ENCODE assay signal across 19 cellular contexts in the genomic region with DNA sequence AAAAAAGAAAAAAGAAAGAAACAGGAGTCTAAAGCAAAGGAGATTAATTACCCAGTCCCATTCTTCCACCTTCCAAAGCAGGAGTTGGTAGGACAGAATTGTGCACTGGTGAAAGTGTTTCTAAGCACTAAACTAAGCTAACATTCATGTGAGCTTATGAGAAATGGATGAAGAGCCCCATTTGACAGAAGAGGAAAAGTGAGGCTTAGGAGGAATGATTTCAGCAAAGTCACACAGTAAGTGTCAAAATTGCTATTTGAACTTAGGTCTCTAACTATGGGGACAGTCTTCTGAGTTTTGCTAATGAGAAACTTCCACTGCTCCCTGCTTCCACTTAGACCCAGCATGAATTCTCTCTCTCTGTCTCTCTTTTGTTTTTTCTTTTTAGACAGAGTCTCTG. TPM values are rescaled to one million over a fixed set of nuclear protein-coding genes. Genes with fewer than 3 reads are reported as not detected.
A peak's percentile ranks its signal among the peaks of the same experiment; 100 is the strongest.
DNase-seq lines count a peak whose midpoint lies in the region; ATAC-seq lines count a peak whose summit lies in the region.
"Had no signal": no experiment of that assay in that cellular context is flagged by ENCODE, and none has a peak within 500 bp of the region (broad histone marks: within the 10 kb centered on the region; RNA-seq: fewer than 3 reads in every experiment).

No MANE protein-coding gene starts in this region.

- peaks cover 72% of the 10 kb centered on the region for H3K4me1 ChIP-seq in CD4-positive, CD25-positive, alpha-beta regulatory T cell (ENCODE audit: control insufficient read depth, insufficient read depth, low read length, poor library complexity, severe bottlenecking)
- peaks cover 83% of the 10 kb centered on the region for H3K4me1 ChIP-seq in CD4-positive, alpha-beta memory T cell (ENCODE audit: insufficient read depth, low read length)

- peaks cover 0 to 2% (median 0%) of the 10 kb centered on the region in 7 donors for H3K9me3 Mint-ChIP-seq in CD4-positive, CD25-positive, alpha-beta regulatory T cell
- peaks cover 0 to 4% (median 0%) of the 10 kb centered on the region in 8 donors for H3K9me3 Mint-ChIP-seq in CD4-positive, alpha-beta memory T cell
- no peaks in the 10 kb centered on the region for H3K9me3 Mint-ChIP-seq in activated naive CD8-positive, alpha-beta T cell (ENCODE audit: low read depth)
- H3K9me3 Mint-ChIP-seq: nephron, type B pancreatic cell had no signal

- no peaks in the 10 kb centered on the region for H3K27me3 Mint-ChIP-seq in CD4-positive, CD25-positive, alpha-beta regulatory T cell
- no peaks in the 10 kb centered on the region for H3K27me3 Mint-ChIP-seq in CD4-positive, alpha-beta memory T cell
- no peaks in the 10 kb centered on the region for H3K27me3 Mint-ChIP-seq in activated naive CD8-positive, alpha-beta T cell

- H3K4me1 Mint-ChIP-seq in CD4-positive, CD25-positive, alpha-beta regulatory T cell = peaks cover 13 to 78% (median 48%) of the 10 kb centered on the region in 4 donors
- H3K4me1 Mint-ChIP-seq in CD4-positive, alpha-beta memory T cell = peaks cover 52 to 78% (median 65%) of the 10 kb centered on the region in 4 donors
- H3K4me1 Mint-ChIP-seq in activated naive CD8-positive, alpha-beta T cell (ENCODE audit: low read depth) = peaks cover 68% of the 10 kb centered on the region

- H3K9me3 ChIP-seq in CD4-positive, CD25-positive, alpha-beta regulatory T cell (ENCODE audit: control insufficient read depth in 2 of 2, low read length in 2 of 2) = no peaks in the 10 kb centered on the region
- no peaks in the 10 kb centered on the region for H3K9me3 ChIP-seq in CD4-positive, alpha-beta memory T cell (ENCODE audit: control insufficient read depth in 1 of 2, low read length in 2 of 2)
- H3K9me3 ChIP-seq: esophagus squamous epithelium had no signal

- peaks cover 26% of the 10 kb centered on the region for H3K36me3 Mint-ChIP-seq in CD4-positive, CD25-positive, alpha-beta regulatory T cell
- H3K36me3 Mint-ChIP-seq in CD4-positive, alpha-beta memory T cell = peaks cover 22 to 47% of the 10 kb centered on the region in 2 donors
- peaks cover 2% of the 10 kb centered on the region for H3K36me3 Mint-ChIP-seq in activated naive CD8-positive, alpha-beta T cell
- H3K36me3 Mint-ChIP-seq: type B pancreatic cell had no signal

- no peak for ATAC-seq in CD4-positive, CD25-positive, alpha-beta regulatory T cell (ENCODE audit: low read depth in 2 of 2)
- ATAC-seq: stimulated activated naive CD8-positive, alpha-beta T cell treated with anti-CD3 and anti-CD28 coated beads, Interleukin-15, Interleukin-2, amounts not matched to agents 100 U/mL and 50 U/mL, for 24 hours had no signal

- CTCF ChIA-PET in CD4-positive, alpha-beta memory T cell (lab: Charles Lee; ENCODE audit: partially characterized antibody) = interaction anchor here (0.6 to 6.6 kb wide), 6 partner anchors 14 to 54 kb away, joined by 3 to 55 read pairs (median 6); partner anchors contain the start of gene LCK

- peaks cover 16% of the 10 kb centered on the region for H3K36me3 ChIP-seq in CD4-positive, CD25-positive, alpha-beta regulatory T cell (ENCODE audit: control insufficient read depth, insufficient read depth, low read length)
- H3K36me3 ChIP-seq in CD4-positive, alpha-beta memory T cell (ENCODE audit: insufficient read depth, low read length) = peaks cover 15% of the 10 kb centered on the region
- H3K36me3 ChIP-seq: esophagus squamous epithelium had no signal

- no peaks in the 10 kb centered on the region for H3K27me3 ChIP-seq in CD4-positive, CD25-positive, alpha-beta regulatory T cell (ENCODE audit: control insufficient read depth, insufficient read depth, low read length)
- H3K27me3 ChIP-seq in CD4-positive, alpha-beta memory T cell (ENCODE audit: insufficient read depth, low read length) = no peaks in the 10 kb centered on the region

- peak overlapping the region; percentile 49 for H3K27ac ChIP-seq in CD4-positive, CD25-positive, alpha-beta regulatory T cell (ENCODE audit: insufficient read depth, low read length, poor library complexity, severe bottlenecking)
- no peak overlapping the region for H3K27ac ChIP-seq in CD4-positive, alpha-beta memory T cell (ENCODE audit: low read depth, low read length)
- H3K27ac ChIP-seq: esophagus squamous epithelium had no signal

- POLR2A ChIA-PET in CD4-positive, alpha-beta memory T cell (lab: Charles Lee; ENCODE audit: partially characterized antibody) = interaction anchor here (0.7 to 25.8 kb wide), 6 partner anchors 20 to 75 kb away, joined by 3 to 819 read pairs (median 4); partner anchors contain the start of genes FAM167B and LCK

- peak overlapping the region; percentile 88 to 97 (median 90) for H3K27ac Mint-ChIP-seq in CD4-positive, CD25-positive, alpha-beta regulatory T cell
- peak overlapping the region; percentile 57 to 98 (median 80) for H3K27ac Mint-ChIP-seq in CD4-positive, alpha-beta memory T cell
- H3K27ac Mint-ChIP-seq in activated naive CD8-positive, alpha-beta T cell = peak overlapping the region; percentile 81
- H3K27ac Mint-ChIP-seq: nephron, type B pancreatic cell had no signal

- DNase-seq in CD4-positive, CD25-positive, alpha-beta regulatory T cell = no peak
- no peak for DNase-seq in CD4-positive, alpha-beta memory T cell
- DNase-seq in A172 (ENCODE audit: low spot score) = no peak
- DNase-seq in stimulated activated CD4-positive, alpha-beta T cell treated with anti-CD3 and anti-CD28 coated beads, Interleukin-2, amount 100 ng/mL, for 24 hours = no peak
- DNase-seq: activated gamma-delta T cell treated with Interleukin-2 at 50 U/mL for 16 hours; effector CD8-positive, alpha-beta T cell; esophagus squamous epithelium; IMR-90; mesenchymal stem cell; MM.1S; NCI-H748 treated with DMSO at 0.1 percent for 48 hours; OCI-M1; SHP77; stimulated activated CD4-positive, alpha-beta T cell treated with anti-CD3 and anti-CD28 coated beads, Interleukin-1b, Interleukin-23, amount 100 ng/mL, for 48 hours; stimulated activated naive CD8-positive, alpha-beta T cell treated with anti-CD3 and anti-CD28 coated beads, Interleukin-15, Interleukin-2, amounts not matched to agents 100 U/mL and 50 U/mL, for 24 hours had no signal

- H3K4me3 Mint-ChIP-seq in CD4-positive, CD25-positive, alpha-beta regulatory T cell = peak overlapping the region; percentile 55 to 78 (median 62)
- peak overlapping the region in 5 of 8 donors; percentile 53 to 72 (median 58) for H3K4me3 Mint-ChIP-seq in CD4-positive, alpha-beta memory T cell
- H3K4me3 Mint-ChIP-seq in activated naive CD8-positive, alpha-beta T cell = no peak overlapping the region
- H3K4me3 Mint-ChIP-seq: nephron, type B pancreatic cell had no signal

- intact Hi-C loops in CD4-positive, alpha-beta memory T cell (cut with micrococcal nuclease) = no loop called here

- H3K4me3 ChIP-seq in CD4-positive, CD25-positive, alpha-beta regulatory T cell (ENCODE audit: low read depth, low read length) = no peak overlapping the region
- H3K4me3 ChIP-seq in CD4-positive, alpha-beta memory T cell (ENCODE audit: low read length in 2 of 2) = no peak overlapping the region
- H3K4me3 ChIP-seq: esophagus squamous epithelium had no signal

RNA-seq across cellular contexts. Expression of gene LCK, which starts 18.7 kb away (rescaled TPM):
- 388 TPM for total RNA-seq in CD4-positive, CD25-positive, alpha-beta regulatory T cell
- 1,000 to 10,000 TPM in 2 of 4 donors, 100 to 1,000 TPM in 2; 968 to 1,114 (median 1,027) TPM for polyA plus RNA-seq in CD4-positive, CD25-positive, alpha-beta regulatory T cell
- 100 to 1,000 TPM; 431 to 436 TPM for total RNA-seq in CD4-positive, alpha-beta memory T cell
- polyA plus RNA-seq in CD4-positive, alpha-beta memory T cell = 1,000 to 10,000 TPM in 1 of 2 donors, 100 to 1,000 TPM in 1; 779 to 1,233 TPM
- not detected in 2 replicates for total RNA-seq in A172 (2014; rRNA removed; shearing (Covaris generic))
- total RNA-seq: chondrocyte, IMR-90 had no signal
- polyA plus RNA-seq: IMR-90 had no signal

RNA-seq across cellular contexts. Expression of gene HDAC1, which starts 22.1 kb away (rescaled TPM):
- total RNA-seq in CD4-positive, CD25-positive, alpha-beta regulatory T cell = 98.2 TPM
- 100 to 1,000 TPM; 132 to 150 (median 147) TPM for polyA plus RNA-seq in CD4-positive, CD25-positive, alpha-beta regulatory T cell
- total RNA-seq in CD4-positive, alpha-beta memory T cell = 100 to 1,000 TPM; 174 to 190 TPM
- 100 to 1,000 TPM; 169 to 185 TPM for polyA plus RNA-seq in CD4-positive, alpha-beta memory T cell
- total RNA-seq in A172 (2014; rRNA removed; shearing (Covaris generic)) = 61.0 and 61.8 TPM in 2 replicates

RNA-seq across cellular contexts. Expression of gene FAM167B, which starts 22.7 kb away (rescaled TPM):
- 0.44 TPM for total RNA-seq in CD4-positive, CD25-positive, alpha-beta regulatory T cell
- not detected for polyA plus RNA-seq in CD4-positive, CD25-positive, alpha-beta regulatory T cell
- total RNA-seq in CD4-positive, alpha-beta memory T cell = 1 to 10 TPM in 1 of 2 experiments, under 1 TPM in 1; 0.50 to 1.2 TPM
- not detected for polyA plus RNA-seq in CD4-positive, alpha-beta memory T cell
- 5.8 and 8.5 TPM in 2 replicates for total RNA-seq in A172 (2014; rRNA removed; shearing (Covaris generic))

RNA-seq across cellular contexts. Expression of gene EIF3I, which starts 47.5 kb away (rescaled TPM):
- total RNA-seq in CD4-positive, CD25-positive, alpha-beta regulatory T cell = 123 TPM
- polyA plus RNA-seq in CD4-positive, CD25-positive, alpha-beta regulatory T cell = 100 to 1,000 TPM; 191 to 216 (median 204) TPM
- total RNA-seq in CD4-positive, alpha-beta memory T cell = 10 to 100 TPM; 78.3 to 85.3 TPM
- polyA plus RNA-seq in CD4-positive, alpha-beta memory T cell = 100 to 1,000 TPM; 165 to 248 TPM
- 283 and 299 TPM in 2 replicates for total RNA-seq in A172 (2014; rRNA removed; shearing (Covaris generic))

RNA-seq across cellular contexts. Expression of gene TMEM234, which starts 47.6 kb away (rescaled TPM):
- 14.2 TPM for total RNA-seq in CD4-positive, CD25-positive, alpha-beta regulatory T cell
- 1 to 10 TPM; 4.6 to 6.2 (median 5.5) TPM for polyA plus RNA-seq in CD4-positive, CD25-positive, alpha-beta regulatory T cell
- 10 to 100 TPM; 27.1 to 30.7 TPM for total RNA-seq in CD4-positive, alpha-beta memory T cell
- polyA plus RNA-seq in CD4-positive, alpha-beta memory T cell = 1 to 10 TPM; 5.1 to 6.1 TPM
- total RNA-seq in A172 (2014; rRNA removed; shearing (Covaris generic)) = 3.6 and 5.5 TPM in 2 replicates

Comparison
In these comparisons a context has a peak if more than half of its experiments do, and no peak if none do; other contexts are left out.
1. RNA of gene LCK, which starts 18.7 kb away (total RNA-seq): 431 to 436 TPM in CD4-positive, alpha-beta memory T cell and 388 TPM in CD4-positive, CD25-positive, alpha-beta regulatory T cell (single experiment); not detected in A172; every median in the first group is over 100 times any median in the second.
2. Peak in every context shown above with its lines, with median percentiles within 50 percentile points of each other: H3K27ac Mint-ChIP-seq.